ENCODE assay signal across 16 cellular contexts in the genomic region with DNA sequence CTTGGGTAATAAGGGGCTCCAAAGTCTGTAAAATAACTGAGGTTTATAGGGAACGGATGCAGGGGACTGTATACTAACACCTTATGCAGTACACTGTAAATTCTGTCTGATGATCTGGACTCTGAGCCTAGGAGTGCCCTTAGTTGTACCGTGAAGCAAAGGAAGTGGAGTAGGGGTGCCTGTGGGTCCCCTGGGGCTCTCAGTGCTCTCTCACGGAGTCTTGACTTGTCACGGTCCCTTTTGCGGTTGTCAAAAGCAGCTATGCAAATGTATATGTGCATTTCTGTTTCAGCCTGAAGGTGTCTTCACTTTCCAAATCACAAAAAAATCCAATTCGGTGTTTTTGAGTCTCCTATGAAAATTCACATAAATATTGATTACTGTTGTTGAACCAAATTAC. TPM values are rescaled to one million over a fixed set of nuclear protein-coding genes. Genes with fewer than 3 reads are reported as not detected.
DNase-seq lines count a peak whose midpoint lies in the region; ATAC-seq and TF ChIP-seq lines count a peak whose summit lies in the region.
"Had no signal": no experiment of that assay in that cellular context is flagged by ENCODE, and none has a peak within 500 bp of the region (broad histone marks: within the 10 kb centered on the region; RNA-seq: fewer than 3 reads in every experiment).

No MANE protein-coding gene starts in this region.

- H3K27ac ChIP-seq in esophagus muscularis mucosa (replicated peaks in 1 of 4) = no peak overlapping the region
- H3K27ac ChIP-seq: coronary artery, gastroesophageal sphincter, thoracic aorta had no signal

- no peaks in the 10 kb centered on the region for H3K9me3 ChIP-seq in esophagus muscularis mucosa
- H3K9me3 ChIP-seq: gastroesophageal sphincter, thoracic aorta had no signal

- intact Hi-C loops in esophagus muscularis mucosa (cut with DNase I) = no loop called here

- TF ChIP-seq CTCF in esophagus muscularis mucosa (IDR thresholded peaks at IDR 0.05) = no peak

- no peak overlapping the region for H3K4me3 ChIP-seq in esophagus muscularis mucosa
- H3K4me3 ChIP-seq: coronary artery, gastroesophageal sphincter, thoracic aorta had no signal

- H3K4me1 ChIP-seq in esophagus muscularis mucosa = no peaks in the 10 kb centered on the region
- H3K4me1 ChIP-seq: gastroesophageal sphincter had no signal

- ATAC-seq in GM18505 (IDR thresholded peaks at IDR 0.05; ENCODE audit: unreplicated experiment) (peak; percentile 99), GM19468 (IDR thresholded peaks at IDR 0.05; ENCODE audit: extremely low read depth, unreplicated experiment) (peak; percentile 98), HG02943 (IDR thresholded peaks at IDR 0.05; ENCODE audit: low read depth, unreplicated experiment) (peak; percentile 99), HG03575 (IDR thresholded peaks at IDR 0.05; ENCODE audit: extremely low read depth, insufficient number of reproducible peaks, low FRiP score, unreplicated experiment) (peak; percentile 99)
- no peak for ATAC-seq in activated CD4-positive, CD25-positive, alpha-beta regulatory T cell treated with anti-CD3 and anti-CD28 coated beads, Interleukin-2, amount 50 U/mL, for 24 hours
- ATAC-seq: gastroesophageal sphincter had no signal

- no peaks in the 10 kb centered on the region for H3K36me3 ChIP-seq in esophagus muscularis mucosa
- H3K36me3 ChIP-seq: gastroesophageal sphincter, thoracic aorta had no signal

- TF ChIP-seq EP300 in esophagus muscularis mucosa (IDR thresholded peaks at IDR 0.05) = no peak

- DNase-seq in NCI-H1694 (lab: John Stamatoyannopoulos, UW) (no peak), esophagus muscularis mucosa (ENCODE audit: extremely low spot score) (no peak), HPDE6-E6E7 (ENCODE audit: extremely low spot score) (no peak)
- DNase-seq: activated CD4-positive, alpha-beta T cell treated with anti-CD3 and anti-CD28 coated beads, Interleukin-2, amount 10 ng/mL, durations not matched to agents 24 days and 14 days; NCI-H2227 treated with DMSO at 0.1 percent for 48 hours; SIG-M5; stimulated activated CD4-positive, alpha-beta T cell treated with anti-CD3 and anti-CD28 coated beads, Interleukin-4, amount 100 ng/mL, for 24 hours had no signal

- H3K27me3 ChIP-seq in esophagus muscularis mucosa = peaks cover 0 to 21% (median 0%) of the 10 kb centered on the region in 4 donors

- no peak for TF ChIP-seq POLR2A in GM18505 (IDR thresholded peaks at IDR 0.05; ENCODE audit: borderline replicate concordance, extremely low read depth, insufficient read depth, insufficient read length)
- no peak for TF ChIP-seq POLR2A in esophagus muscularis mucosa (IDR thresholded peaks at IDR 0.05; ENCODE audit: low read depth)

- WGBS in esophagus muscularis mucosa = 64% methylated on average over 6 of the region's 6 CpGs

RNA-seq across cellular contexts. Expression of a gene that starts 17.8 kb away (rescaled TPM):
- total RNA-seq in esophagus muscularis mucosa = not detected
- total RNA-seq: activated CD4-positive, alpha-beta T cell treated with anti-CD3 and anti-CD28 coated beads, Interleukin-2, amount 10 ng/mL, durations not matched to agents 24 days and 14 days; gastroesophageal sphincter; lower leg skin; thoracic aorta had no signal

Comparison
In these comparisons a context has a peak if more than half of its experiments do, and no peak if none do; other contexts are left out.
1. ATAC-seq: peak in GM18505 (single experiment), GM19468 (single experiment), HG02943 (single experiment) and HG03575 (single experiment); none in activated CD4-positive, CD25-positive, alpha-beta regulatory T cell treated with anti-CD3 and anti-CD28 coated beads, Interleukin-2, amount 50 U/mL, for 24 hours (0 of 2).